Comparison of ENCODE assay signal across 23 cellular contexts in the genomic region with DNA sequence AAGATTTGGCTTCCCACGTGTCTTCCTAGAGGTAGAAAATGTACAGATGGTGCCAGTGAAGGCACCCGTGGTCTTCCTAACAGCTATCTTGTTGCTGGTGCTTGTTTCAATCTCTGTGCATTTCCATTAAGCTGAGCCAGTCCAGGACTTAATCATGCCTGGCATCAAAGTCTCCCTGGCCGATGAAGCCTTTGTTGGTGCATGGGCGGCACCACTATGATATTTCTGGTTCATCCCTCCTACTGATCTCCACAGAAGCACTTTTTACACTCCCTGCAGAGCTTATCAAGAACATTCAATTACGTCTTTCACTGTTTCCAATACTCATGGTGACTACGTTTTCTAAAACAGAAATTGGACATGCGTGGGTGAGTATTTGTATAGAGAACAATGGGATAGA.
DNase-seq lines count a peak whose midpoint lies in the region; FAIRE-seq and TF ChIP-seq lines count a peak whose summit lies in the region.
"Had no signal": no experiment of that assay in that cellular context is flagged by ENCODE, and none has a peak within 500 bp of the region (broad histone marks: within the 10 kb centered on the region; RNA-seq: fewer than 3 reads in every experiment).

No MANE protein-coding gene starts in this region.

- H3K4me3 ChIP-seq in WERI-Rb-1 (ENCODE audit: low read depth, low read length) (no peak overlapping the region), stomach (no peak overlapping the region)

- H3K36me3 ChIP-seq in WERI-Rb-1 = no peaks in the 10 kb centered on the region
- H3K36me3 ChIP-seq in stomach = no peaks in the 10 kb centered on the region

- intact Hi-C loops in stomach (cut with DNase I; ENCODE audit: low total_unique reads) = no loop called here

- TF ChIP-seq POLR2A in stomach (IDR thresholded peaks at IDR 0.05) = no peak

- H3K27ac ChIP-seq in caudate nucleus (ENCODE audit: low read depth, low read length) (peak overlapping the region; percentile 14), WERI-Rb-1 (no peak overlapping the region), stomach (no peak overlapping the region)
- H3K27ac ChIP-seq: HL-60 had no signal

- H3K27me3 ChIP-seq in WERI-Rb-1 (ENCODE audit: insufficient read depth, low read depth, severe bottlenecking) (no peaks in the 10 kb centered on the region), stomach (peaks cover 0 to 6% (median 0%) of the 10 kb centered on the region in 3 donors)

- H3K9me3 ChIP-seq in WERI-Rb-1 (ENCODE audit: severe bottlenecking) (peaks cover 6% of the 10 kb centered on the region), stomach (peaks cover 0 to 17% (median 10%) of the 10 kb centered on the region in 4 donors)

- no peak for TF ChIP-seq EP300 in stomach (IDR thresholded peaks at IDR 0.05)

- DNase-seq in Ammon's horn (ENCODE audit: low spot score) (peak; percentile 53), caudate nucleus (lab: John Stamatoyannopoulos, UW) (peak in 5 of 61 donors; percentile 17 to 66 (median 25)), middle frontal gyrus (ENCODE audit: extremely low spot score, low spot score) (peak; percentile 27), superior temporal gyrus (ENCODE audit: extremely low spot score) (peak; percentile 41), frontal cortex (ENCODE audit: low spot score in 2 of 2) (no peak), WERI-Rb-1 (no peak), stomach (no peak)
- DNase-seq in stimulated activated CD4-positive, alpha-beta T cell treated with anti-CD3 and anti-CD28 coated beads, Interleukin-4, amount 100 ng/mL, for 4 hours = no peak
- DNase-seq: 8988T; CD4-positive, CD25-positive, alpha-beta regulatory T cell; CD8-positive, alpha-beta memory T cell; COR-L47; DMS 273 treated with DMSO at 0.1 percent for 48 hours; DMS53; DND-41; EL; GOT3; H7; HFFc6 had no signal

- FAIRE-seq in frontal cortex (lab: Jason Lieb, UNC) = no peak
- FAIRE-seq: G401.6, GM12891, GM18507 had no signal

- 80 to 88% (median 85%) methylated on average over 7 of the region's 7 CpGs for WGBS in stomach, 5 donors

- TF ChIP-seq CTCF in WERI-Rb-1 (IDR thresholded peaks at IDR 0.05; ENCODE audit: low read depth, low read length) = no peak
- no peak for TF ChIP-seq CTCF in stomach (IDR thresholded peaks at IDR 0.05)

- H3K4me1 ChIP-seq in stomach = no peaks in the 10 kb centered on the region

Comparison
In these comparisons a context has a peak if more than half of its experiments do, and no peak if none do; other contexts are left out.
1. DNase-seq: peak in Ammon's horn (single experiment), middle frontal gyrus (single experiment) and superior temporal gyrus (single experiment); none in frontal cortex (0 of 2), WERI-Rb-1 (single experiment), stimulated activated CD4-positive, alpha-beta T cell treated with anti-CD3 and anti-CD28 coated beads, Interleukin-4, amount 100 ng/mL, for 4 hours (0 of 2) and stomach (single experiment).